ENCODE assay signal across 8 cellular contexts in genomic region chr18:75210274-75211001, GRCh38. TPM values are rescaled to one million over a fixed set of nuclear protein-coding genes. Genes with fewer than 3 reads are reported as not detected.
DNase-seq lines count a peak whose midpoint lies in the region; ATAC-seq and TF ChIP-seq lines count a peak whose summit lies in the region.

TSHZ1 (plus strand) TSS chr18:75210797; CDS start chr18:75211877, 1,080 bp downstream.

- no peaks in the 10 kb centered on the region for H3K27me3 ChIP-seq in GM23248 (replicated peaks; ENCODE audit: insufficient read depth)
- H3K27me3 ChIP-seq in Karpas-422 (ENCODE audit: low read length) = peaks cover 4% of the 10 kb centered on the region; the same call in 1 of the 2 replicates
- H3K27me3 ChIP-seq in Panc1 (ENCODE audit: control insufficient read depth, insufficient read depth, low read length) = no peaks in the 10 kb centered on the region
- H3K27me3 ChIP-seq in upper lobe of left lung = no peaks in the 10 kb centered on the region

- peak within 1 kb of the TSS; percentile 83 for H3K9ac ChIP-seq in GM23248
- peak within 1 kb of the TSS; percentile 82 for H3K9ac ChIP-seq in Karpas-422 (ENCODE audit: low read length)

- H3K79me2 ChIP-seq in GM23248 (ENCODE audit: insufficient read depth) (peaks cover 64% of the 10 kb centered on the region), Karpas-422 (ENCODE audit: low read length) (no peaks in the 10 kb centered on the region)

- TF ChIP-seq CTCF in Panc1 (IDR thresholded peaks at IDR 0.05) (no peak), fibroblast of the aortic adventitia (IDR thresholded peaks at IDR 0.05; ENCODE audit: insufficient read depth, low read length) (no peak), upper lobe of left lung (IDR thresholded peaks at IDR 0.05) (no peak)

- peak within 1 kb of the TSS; percentile 92 for H3K4me3 ChIP-seq in GM23248
- H3K4me3 ChIP-seq in Karpas-422 (ENCODE audit: low read length) = peak within 1 kb of the TSS; percentile 72
- H3K4me3 ChIP-seq in Panc1 (ENCODE audit: low read depth in 2 of 2, low read length in 2 of 2) = peak within 1 kb of the TSS; percentile 84 to 89
- peak within 1 kb of the TSS; percentile 88 for H3K4me3 ChIP-seq in fibroblast of the aortic adventitia (ENCODE audit: low read depth, low read length)
- H3K4me3 ChIP-seq in upper lobe of left lung = peak within 1 kb of the TSS; percentile 83 to 98 (median 95)

- no peaks in the 10 kb centered on the region for H3K27me3 Mint-ChIP-seq in naive thymus-derived CD8-positive, alpha-beta T cell

- no peak for TF ChIP-seq EP300 in upper lobe of left lung (IDR thresholded peaks at IDR 0.05)

- ATAC-seq in Panc1 (peak; percentile 17; the same call in 1 of the 2 replicates), upper lobe of left lung (ENCODE audit: low FRiP score in 2 of 2) (peak; percentile 63 to 79)
- ATAC-seq in naive thymus-derived CD8-positive, alpha-beta T cell = peak; percentile 43 to 65

- peaks cover 40% of the 10 kb centered on the region; the same call in 1 of the 2 replicates for H3F3A ChIP-seq in GM23248 (ENCODE audit: insufficient read depth)

- H3K27ac ChIP-seq in GM23248 (peak within 1 kb of the TSS; percentile 78), Karpas-422 (ENCODE audit: low read length) (peak within 1 kb of the TSS; percentile 53), Panc1 (ENCODE audit: low read length) (peak within 1 kb of the TSS; percentile 95), upper lobe of left lung (peak within 1 kb of the TSS; percentile 98 to 100 (median 98))

- H3K4me1 ChIP-seq in GM23248 (ENCODE audit: insufficient read depth) (peaks cover 36% of the 10 kb centered on the region), Karpas-422 (ENCODE audit: low read length) (peaks cover 29% of the 10 kb centered on the region), Panc1 (ENCODE audit: control insufficient read depth, insufficient read depth, low read length) (peaks cover 49% of the 10 kb centered on the region), upper lobe of left lung (peaks cover 42 to 49% (median 47%) of the 10 kb centered on the region in 4 donors)

- H3K9me3 Mint-ChIP-seq in naive thymus-derived CD8-positive, alpha-beta T cell = no peaks in the 10 kb centered on the region

- H3K9me2 ChIP-seq in GM23248 (ENCODE audit: insufficient read depth) = no peaks in the 10 kb centered on the region
- H3K9me2 ChIP-seq in Karpas-422 (replicated peaks; ENCODE audit: insufficient read depth, low read length) = no peaks in the 10 kb centered on the region

- H3K9me3 ChIP-seq in GM23248 (ENCODE audit: low read depth) = no peaks in the 10 kb centered on the region
- H3K9me3 ChIP-seq in Karpas-422 (ENCODE audit: low read length) = no peaks in the 10 kb centered on the region
- H3K9me3 ChIP-seq in Panc1 (ENCODE audit: control insufficient read depth, insufficient read depth, low read depth, low read length) = no peaks in the 10 kb centered on the region
- no peaks in the 10 kb centered on the region for H3K9me3 ChIP-seq in upper lobe of left lung

- WGBS in GM23248 (ENCODE audit: low coverage in 1 of 2, low lambda C conversion rate in 2 of 2, missing lambda C conversion rate in 2 of 2), 2 experiments = 4% methylated on average over 15 of the region's 15 CpGs
- 1 to 2% methylated on average over 15 of the region's 15 CpGs for WGBS in upper lobe of left lung, 2 donors

- H3K4me1 Mint-ChIP-seq in naive thymus-derived CD8-positive, alpha-beta T cell = peaks cover 40 to 70% (median 63%) of the 10 kb centered on the region in 4 donors

- H3K36me3 Mint-ChIP-seq in naive thymus-derived CD8-positive, alpha-beta T cell = peaks cover 0 to 7% (median 2%) of the 10 kb centered on the region in 3 donors

- DNase-seq in ELR (ENCODE audit: low read depth) = peak; percentile 91
- DNase-seq in GM23248 = peak; percentile 92
- DNase-seq in Karpas-422 = peak; percentile 95
- peak; percentile 87 for DNase-seq in Panc1 (ENCODE audit: low read depth, low spot score)
- DNase-seq in activated effector memory CD4-positive, alpha-beta T cell treated with anti-CD3 and anti-CD28 coated beads, Interleukin-2, amount 50 U/mL, for 16 hours = peak; percentile 80
- DNase-seq in fibroblast of the aortic adventitia (ENCODE audit: low read depth) = peak; percentile 85
- DNase-seq in naive thymus-derived CD8-positive, alpha-beta T cell = peak in 9 of 10 donors; percentile 45 to 85 (median 74)
- peak in 1 of 2 donors; percentile 78 for DNase-seq in upper lobe of left lung

- in situ Hi-C loops in GM23248 (cut with MboI) = loop anchor here (25.0 kb wide), 1 partner anchor 548 kb away; no protein-coding TSS in a partner anchor
- in situ Hi-C loops in Panc1 (cut with HindIII; ENCODE audit: low pct_unique_long_range_greater_than_20kb, low sequenced_read_pairs) = no loop called here

- CTCF ChIA-PET in Panc1 (lab: Charles Lee) = no interaction called here

- POLR2A ChIA-PET in Panc1 (lab: Charles Lee) = interaction anchor here (0.6 kb wide), 1 partner anchor 358 kb away, joined by 4 read pairs; no protein-coding TSS in a partner anchor
- POLR2A ChIA-PET in naive thymus-derived CD8-positive, alpha-beta T cell (lab: Charles Lee) = interaction anchor here (0.7 to 7.3 kb wide), 15 partner anchors 10 to 1128 kb away, joined by 3 to 93 read pairs (median 5); partner anchors contain the start of gene ZNF407

- intact Hi-C loops in Panc1 (cut with micrococcal nuclease; ENCODE audit: unreplicated experiment) = loop anchor here (10.0 kb wide), 1 partner anchor 556 kb away; no protein-coding TSS in a partner anchor

- peak within 1 kb of the TSS; percentile 93 for H2AFZ ChIP-seq in GM23248
- peak within 1 kb of the TSS; percentile 89 for H2AFZ ChIP-seq in Karpas-422 (ENCODE audit: low read length)

- H3K36me3 ChIP-seq in GM23248 (ENCODE audit: low read depth) = no peaks in the 10 kb centered on the region
- no peaks in the 10 kb centered on the region for H3K36me3 ChIP-seq in Karpas-422 (ENCODE audit: insufficient read depth, low read length)
- no peaks in the 10 kb centered on the region for H3K36me3 ChIP-seq in Panc1 (ENCODE audit: control insufficient read depth, insufficient read depth, low read length)
- no peaks in the 10 kb centered on the region for H3K36me3 ChIP-seq in upper lobe of left lung

- H4K20me1 ChIP-seq in GM23248 (ENCODE audit: insufficient read depth) (no peaks in the 10 kb centered on the region), Karpas-422 (ENCODE audit: insufficient read depth, low read depth, low read length) (peaks cover 32% of the 10 kb centered on the region)

- H3K4me3 Mint-ChIP-seq in naive thymus-derived CD8-positive, alpha-beta T cell = peak within 1 kb of the TSS; percentile 94 to 100 (median 97)

- no TSS peak for BruUV-seq in Panc1 (replicated peaks; lab: Mats Ljungman, UMichigan)

- peak in 3 of 4 donors; percentile 35 to 83 (median 77) for TF ChIP-seq POLR2A in upper lobe of left lung (IDR thresholded peaks at IDR 0.05)

- H3K27ac Mint-ChIP-seq in naive thymus-derived CD8-positive, alpha-beta T cell = peak within 1 kb of the TSS; percentile 92 to 99 (median 96)

- H3K4me2 ChIP-seq in GM23248 (ENCODE audit: unreplicated experiment) (peak within 1 kb of the TSS; percentile 93), Karpas-422 (ENCODE audit: low read depth, low read length, poor library complexity, severe bottlenecking) (peak within 1 kb of the TSS; percentile 91)

RNA-seq across cellular contexts. Expression of gene TSHZ1, which starts in this region (rescaled TPM):
- total RNA-seq in GM23248 (2014; rRNA removed; shearing (Covaris generic)) = 4.4 and 5.9 TPM in 2 replicates
- polyA plus RNA-seq in GM23248 (2016; fragmentation: Nextera tagmentation; extraction: Ambion mirVana) = 2.2 and 2.4 TPM in 2 replicates
- 4.7 and 5.7 TPM in 2 replicates for total RNA-seq in Karpas-422 (2014; rRNA removed; shearing (Covaris generic); ENCODE audit: low replicate concordance)
- total RNA-seq in Panc1 (2021; ENCODE audit: unreplicated experiment) = 10.0 TPM
- 13.7 TPM for polyA plus RNA-seq in Panc1 (2012; ENCODE audit: insufficient read length)
- total RNA-seq in fibroblast of the aortic adventitia (ENCODE audit: low replicate concordance) = 5.2 and 7.9 TPM in 2 replicates
- 10 to 100 TPM; 32.8 to 33.6 TPM for total RNA-seq in naive thymus-derived CD8-positive, alpha-beta T cell
- polyA plus RNA-seq in naive thymus-derived CD8-positive, alpha-beta T cell = 1 to 10 TPM; 2.8 to 7.1 (median 3.7) TPM
- total RNA-seq in upper lobe of left lung = 10 to 100 TPM in 5 of 6 donors, 1 to 10 TPM in 1; 9.1 to 16.5 (median 14.3) TPM

Comparison
In these comparisons a context has a peak if more than half of its experiments do, and no peak if none do; other contexts are left out.
1. ATAC-seq: peak in every context shown above with its lines; median percentile 71 in upper lobe of left lung; 54 in naive thymus-derived CD8-positive, alpha-beta T cell; 17 in Panc1.